Comparison of ENCODE assay signal across 8 cellular contexts in the genomic region with DNA sequence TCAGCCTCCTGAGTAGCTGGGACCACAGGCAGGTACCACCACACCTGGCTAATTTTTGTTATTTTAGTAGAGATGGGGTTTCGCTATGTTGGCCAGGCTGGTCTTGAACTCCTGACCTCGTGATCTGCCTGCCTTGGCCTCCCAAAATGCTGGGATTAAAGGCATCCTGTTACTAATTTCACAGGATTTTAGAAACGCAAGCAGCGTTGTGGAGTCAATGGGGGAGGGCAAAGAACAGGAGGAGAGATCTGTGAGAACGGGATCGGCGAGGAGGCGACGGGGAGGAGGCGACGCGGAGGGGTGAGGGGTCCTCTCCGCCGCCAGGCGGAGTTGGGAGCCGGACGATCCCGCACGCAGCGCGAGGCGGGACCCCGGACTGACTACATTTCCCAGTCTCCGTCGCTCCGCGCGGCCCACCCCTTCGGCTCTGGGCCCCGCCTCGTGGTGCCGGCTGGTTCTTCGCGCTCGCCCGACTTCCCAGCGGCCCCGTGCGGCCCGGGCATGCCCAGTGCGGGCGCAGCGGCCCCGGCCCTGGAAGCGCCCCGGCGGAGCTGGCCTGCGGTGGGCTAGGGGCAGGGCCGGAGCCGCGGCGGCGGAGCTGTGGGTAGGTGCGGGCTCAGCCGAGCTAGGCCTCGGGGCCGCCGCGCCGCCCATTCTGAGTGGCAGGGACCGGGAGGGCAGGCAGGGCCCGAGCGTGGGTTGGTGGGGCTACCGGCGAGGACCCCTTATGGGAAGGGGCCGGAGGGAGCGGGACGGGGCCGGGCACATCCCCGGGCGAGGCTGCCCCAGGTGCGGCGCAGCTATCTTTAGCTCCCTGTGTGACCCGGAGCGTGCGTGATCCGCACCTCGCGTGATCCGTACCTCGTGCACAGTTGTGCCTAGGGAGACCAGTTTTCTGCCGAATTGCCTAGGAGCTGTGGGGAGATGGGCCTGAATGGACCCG. TPM values are rescaled to one million over a fixed set of nuclear protein-coding genes. Genes with fewer than 3 reads are reported as not detected.
DNase-seq lines count a peak whose midpoint lies in the region; ATAC-seq and TF ChIP-seq lines count a peak whose summit lies in the region.

EI24 (plus strand) TSS at position 508 of the 943 bp plus-strand sequence. CDS start 3,051 bp downstream, outside the sequence.

- H2AFZ ChIP-seq in OCI-LY3 (ENCODE audit: low read depth, low read length) = peak within 1 kb of the TSS; percentile 74

- H3K9ac ChIP-seq in HUES64 (ENCODE audit: low read depth, low read length) = peak within 1 kb of the TSS; percentile 92
- H3K9ac ChIP-seq in OCI-LY3 (ENCODE audit: low read length) = peak within 1 kb of the TSS; percentile 98

- H3K4me1 ChIP-seq in HUES64 (ENCODE audit: insufficient read depth, low read length) (peaks cover 4% of the 10 kb centered on the region; the same call in 1 of the 2 replicates), OCI-LY3 (ENCODE audit: low read length) (peaks cover 20% of the 10 kb centered on the region), mononuclear cell (ENCODE audit: insufficient read depth, low read length) (peaks cover 20% of the 10 kb centered on the region)

- 2% methylated on average over 83 of the region's 83 CpGs for WGBS in HUES64

- H3K36me3 ChIP-seq in HUES64 (ENCODE audit: insufficient read depth, low read length) = peaks cover 20% of the 10 kb centered on the region
- H3K36me3 ChIP-seq in OCI-LY3 (replicated peaks; ENCODE audit: low read depth, low read length) = peaks cover 16% of the 10 kb centered on the region

- TF ChIP-seq CTCF in OCI-LY3 (IDR thresholded peaks at IDR 0.05; ENCODE audit: low read depth, low read length) = peak; percentile 47

- 0 out of 2 replicates have a peak, but pooled peaks cover 8% of the 10 kb centered on the region for H3K9me3 ChIP-seq in HUES64 (ENCODE audit: insufficient read depth, low read depth, low read length)
- no peaks in the 10 kb centered on the region for H3K9me3 ChIP-seq in OCI-LY3 (ENCODE audit: insufficient read depth, low read length)
- no peaks in the 10 kb centered on the region for H3K9me3 ChIP-seq in mononuclear cell (ENCODE audit: low read depth, low read length)

- H3K4me3 ChIP-seq in HUES64 (ENCODE audit: low read length) (peak within 1 kb of the TSS; percentile 97), OCI-LY3 (ENCODE audit: low read length) (peak within 1 kb of the TSS; percentile 99), mononuclear cell (ENCODE audit: low read length) (peak within 1 kb of the TSS; percentile 79)

- H3K4me2 ChIP-seq in OCI-LY3 (ENCODE audit: low read length) = peak within 1 kb of the TSS; percentile 92

- peak; percentile 91 for ATAC-seq in GM21447 (IDR thresholded peaks at IDR 0.05; ENCODE audit: unreplicated experiment)

- H3K27me3 ChIP-seq in HUES64 (ENCODE audit: insufficient read depth, low read length) = no peaks in the 10 kb centered on the region
- H3K27me3 ChIP-seq in OCI-LY3 (ENCODE audit: low read depth, low read length) = no peaks in the 10 kb centered on the region
- H3K27me3 ChIP-seq in mononuclear cell (ENCODE audit: insufficient read depth, low read length) = no peaks in the 10 kb centered on the region

- peaks cover 38% of the 10 kb centered on the region for H3K79me2 ChIP-seq in OCI-LY3 (ENCODE audit: low read length)

- DNase-seq in DMS 273 treated with DMSO at 0.1 percent for 48 hours (lab: John Stamatoyannopoulos, UW) = peak; percentile 69
- peak; percentile 80 for DNase-seq in activated T-cell treated with anti-CD3 and anti-CD28 coated beads for 1 hour (ENCODE audit: low read depth)
- peak; percentile 75 for DNase-seq in epidermal melanocyte (ENCODE audit: insufficient read length, low spot score)
- peak; percentile 60 to 75 for DNase-seq in stimulated activated CD8-positive, alpha-beta memory T cell treated with anti-CD3 and anti-CD28 coated beads, Interleukin-4, amount 100 ng/mL, for 1 hour (ENCODE audit: low read depth in 2 of 2, low spot score in 1 of 2)

- H3K27ac ChIP-seq in HUES64 (ENCODE audit: low read depth, low read length) = 0 out of 2 replicates have a peak within 1 kb of the TSS, but pooled peaks have one; percentile 22
- H3K27ac ChIP-seq in OCI-LY3 (ENCODE audit: low read length) = peak within 1 kb of the TSS; percentile 71

- H4K20me1 ChIP-seq in OCI-LY3 (ENCODE audit: insufficient read depth, low read length) = peaks cover 11% of the 10 kb centered on the region

RNA-seq across cellular contexts. Expression of gene EI24, which starts in this region (rescaled TPM):
- polyA plus RNA-seq in HUES64 (2013, experiment 1 of 2) = 125 TPM
- polyA plus RNA-seq in HUES64 (2013, experiment 2 of 2) = 125 TPM
- 28.7 TPM for total RNA-seq in mononuclear cell

Comparison
In these comparisons a context has a peak if more than half of its experiments do, and no peak if none do; other contexts are left out.
1. Peak in every context shown above with its lines: DNase-seq, ATAC-seq, H3K4me3 ChIP-seq and H3K27ac ChIP-seq.